ENCODE assay signal across 13 cellular contexts in genomic region chr2:23426284-23426905, GRCh38. TPM values are rescaled to one million over a fixed set of nuclear protein-coding genes. Genes with fewer than 3 reads are reported as not detected.
A peak's percentile ranks its signal among the peaks of the same experiment; 100 is the strongest.
DNase-seq lines count a peak whose midpoint lies in the region; ATAC-seq and TF ChIP-seq lines count a peak whose summit lies in the region.
"Had no signal": no experiment of that assay in that cellular context is flagged by ENCODE, and none has a peak within 500 bp of the region (broad histone marks: within the 10 kb centered on the region; RNA-seq: fewer than 3 reads in every experiment).

No MANE protein-coding gene starts in this region.

- H3K27me3 Mint-ChIP-seq in T-cell = peaks cover 2 to 4% of the 10 kb centered on the region in 2 donors

- H3K27ac ChIP-seq in ACC112 (ENCODE audit: low read depth, low read length) (peak overlapping the region; percentile 96), heart left ventricle (peak overlapping the region in 5 of 12 donors; percentile 26 to 70 (median 35)), trophoblast cell (ENCODE audit: low read depth, low read length) (peak overlapping the region; percentile 77)
- H3K27ac ChIP-seq: parathyroid adenoma had no signal

- H2BK120ac ChIP-seq in trophoblast cell (ENCODE audit: insufficient read depth, low read length, poor library complexity) = peak overlapping the region; percentile 21

- no peak overlapping the region for H3K9ac ChIP-seq in trophoblast cell (ENCODE audit: low read length)
- H3K9ac ChIP-seq: parathyroid adenoma had no signal

- peak overlapping the region; percentile 48 for H4K91ac ChIP-seq in trophoblast cell (ENCODE audit: low read depth, low read length)

- no peak overlapping the region for H3K4ac ChIP-seq in trophoblast cell (ENCODE audit: low read depth, low read length)

- H3K27ac Mint-ChIP-seq in stimulated activated effector memory CD8-positive, alpha-beta T cell treated with anti-CD3 and anti-CD28 coated beads, Interleukin-12 subunit alpha, Interleukin-12 subunit beta, amount 100 ng/mL, for 72 hours = no peak overlapping the region
- H3K27ac Mint-ChIP-seq in T-cell = no peak overlapping the region
- H3K27ac Mint-ChIP-seq: T-helper 2 cell treated with Interferon-gamma antibody and Interleukin-4, amounts not matched to agents 5 μg/mL and 100 μg/mL, for 36 hours had no signal

- H2AFZ ChIP-seq in ACC112 (ENCODE audit: low read length, unreplicated experiment) = no peak overlapping the region
- H2AFZ ChIP-seq in trophoblast cell (ENCODE audit: insufficient read depth, low read length, poor library complexity) = no peak overlapping the region
- H2AFZ ChIP-seq: parathyroid adenoma had no signal

- no peaks in the 10 kb centered on the region for H3K4me1 Mint-ChIP-seq in stimulated activated effector memory CD8-positive, alpha-beta T cell treated with anti-CD3 and anti-CD28 coated beads, Interleukin-12 subunit alpha, Interleukin-12 subunit beta, amount 100 ng/mL, for 72 hours
- H3K4me1 Mint-ChIP-seq in T-cell = peaks cover 0 to 5% (median 0%) of the 10 kb centered on the region in 3 donors

- H3K18ac ChIP-seq in trophoblast cell (ENCODE audit: low read length) = no peak overlapping the region

- no peak overlapping the region for H2BK12ac ChIP-seq in trophoblast cell (ENCODE audit: low read length)

- peak; percentile 85 to 95 (median 88) for ATAC-seq in heart left ventricle
- ATAC-seq in GM21619 (IDR thresholded peaks at IDR 0.05; ENCODE audit: unreplicated experiment) = no peak
- no peak for ATAC-seq in stimulated activated effector memory CD8-positive, alpha-beta T cell treated with anti-CD3 and anti-CD28 coated beads, Interleukin-12 subunit alpha, Interleukin-12 subunit beta, amount 100 ng/mL, for 72 hours
- ATAC-seq in T-cell (replicated peaks in 1 of 4) = no peak
- ATAC-seq: activated T-cell treated with anti-CD3 and anti-CD28 coated beads, Interleukin-2, amount 50 U/mL, for 4 hours had no signal

- WGBS in heart left ventricle, 4 donors = 58 to 72% (median 65%) methylated on average over 11 to 12 of the region's 12 CpGs
- WGBS in trophoblast cell (ENCODE audit: extremely low coverage, insufficient coverage, insufficient read length) = no CpG with 5 or more reads among the region's 12 CpGs

- H3K27me3 ChIP-seq in ACC112 (ENCODE audit: insufficient read depth, low read length) (no peaks in the 10 kb centered on the region), heart left ventricle (no peaks in the 10 kb centered on the region), trophoblast cell (ENCODE audit: insufficient read depth, low read length) (no peaks in the 10 kb centered on the region)

- no peak for TF ChIP-seq POLR2A in heart left ventricle (IDR thresholded peaks at IDR 0.05)

- H3K79me2 ChIP-seq in ACC112 (ENCODE audit: control insufficient read depth, insufficient read depth, low read length, unreplicated experiment) = peaks cover 45% of the 10 kb centered on the region
- H3K79me2 ChIP-seq in trophoblast cell (ENCODE audit: control insufficient read depth, insufficient read depth, low read length, poor library complexity) = no peaks in the 10 kb centered on the region

- CTCF ChIA-PET in T-cell (lab: Charles Lee) = no interaction called here

- H3K23ac ChIP-seq in trophoblast cell (ENCODE audit: low read length) = no peak overlapping the region

- no peak overlapping the region for H3K4me3 Mint-ChIP-seq in stimulated activated effector memory CD8-positive, alpha-beta T cell treated with anti-CD3 and anti-CD28 coated beads, Interleukin-12 subunit alpha, Interleukin-12 subunit beta, amount 100 ng/mL, for 72 hours
- no peak overlapping the region for H3K4me3 Mint-ChIP-seq in T-cell
- H3K4me3 Mint-ChIP-seq: activated T-cell treated with anti-CD3 and anti-CD28 coated beads, Interleukin-2, amount 50 U/mL, for 4 hours; T-helper 2 cell treated with Interferon-gamma antibody and Interleukin-4, amounts not matched to agents 5 μg/mL and 100 μg/mL, for 36 hours had no signal

- H3K36me3 Mint-ChIP-seq in stimulated activated effector memory CD8-positive, alpha-beta T cell treated with anti-CD3 and anti-CD28 coated beads, Interleukin-12 subunit alpha, Interleukin-12 subunit beta, amount 100 ng/mL, for 72 hours = no peaks in the 10 kb centered on the region
- H3K36me3 Mint-ChIP-seq in T-cell = no peaks in the 10 kb centered on the region

- TF ChIP-seq CTCF in heart left ventricle (IDR thresholded peaks at IDR 0.05) = no peak

- peak; percentile 26 for DNase-seq in amniotic stem cell (lab: John Stamatoyannopoulos, UW)
- peak in 4 of 5 donors; percentile 29 to 76 (median 56) for DNase-seq in heart left ventricle
- peak; percentile 83 to 93 for DNase-seq in trophoblast cell
- DNase-seq in RKO (ENCODE audit: low spot score) = no peak
- no peak for DNase-seq in stimulated activated effector memory CD8-positive, alpha-beta T cell treated with anti-CD3 and anti-CD28 coated beads, Interleukin-12 subunit alpha, Interleukin-12 subunit beta, amount 100 ng/mL, for 72 hours (ENCODE audit: low spot score in 2 of 2)
- no peak for DNase-seq in T-cell
- DNase-seq: ACHN; activated T-cell treated with anti-CD3 and anti-CD28 coated beads, Interleukin-2, amount 50 U/mL, for 4 hours; NK-92 treated with Interleukin-12 subunit alpha and Interleukin-12 subunit beta, amount 100 ng/mL, for 24 hours had no signal

- peak overlapping the region; percentile 18 for H2BK5ac ChIP-seq in trophoblast cell (ENCODE audit: low read depth, low read length, poor library complexity)

- no peak overlapping the region; the same call in 1 of the 2 replicates for H3K4me3 ChIP-seq in ACC112 (ENCODE audit: low read depth, low read length)
- H3K4me3 ChIP-seq in heart left ventricle = no peak overlapping the region
- no peak overlapping the region for H3K4me3 ChIP-seq in trophoblast cell (ENCODE audit: low read depth, low read length)

- no peak overlapping the region for H4K12ac ChIP-seq in trophoblast cell (ENCODE audit: low read depth, low read length)

- no peak overlapping the region for H2AK5ac ChIP-seq in trophoblast cell (ENCODE audit: low read length)

- H3K36me3 ChIP-seq in ACC112 (ENCODE audit: insufficient read depth, low read length) (no peaks in the 10 kb centered on the region), heart left ventricle (no peaks in the 10 kb centered on the region), trophoblast cell (ENCODE audit: control insufficient read depth in 1 of 2, insufficient read depth in 2 of 2, low read length in 2 of 2) (no peaks in the 10 kb centered on the region)

- H3K79me1 ChIP-seq in trophoblast cell (ENCODE audit: low read length) = peaks cover 20% of the 10 kb centered on the region

- peak overlapping the region; percentile 15 for H3K4me2 ChIP-seq in trophoblast cell (ENCODE audit: low read length)

- no peak overlapping the region for H4K8ac ChIP-seq in trophoblast cell (ENCODE audit: low read depth, low read length)

- H3K4me1 ChIP-seq in ACC112 (ENCODE audit: control insufficient read depth, insufficient read depth, low read length, unreplicated experiment) (peaks cover 26% of the 10 kb centered on the region), heart left ventricle (peaks cover 0 to 18% (median 11%) of the 10 kb centered on the region in 12 donors), trophoblast cell (ENCODE audit: control insufficient read depth in 1 of 2, insufficient read depth in 2 of 2, low read length in 2 of 2) (peaks cover 42 to 57% of the 10 kb centered on the region in 2 experiments)
- H3K4me1 ChIP-seq: parathyroid adenoma had no signal

- no peaks in the 10 kb centered on the region for H3K9me3 Mint-ChIP-seq in stimulated activated effector memory CD8-positive, alpha-beta T cell treated with anti-CD3 and anti-CD28 coated beads, Interleukin-12 subunit alpha, Interleukin-12 subunit beta, amount 100 ng/mL, for 72 hours
- H3K9me3 Mint-ChIP-seq in T-cell = no peaks in the 10 kb centered on the region
- H3K9me3 Mint-ChIP-seq: activated T-cell treated with anti-CD3 and anti-CD28 coated beads, Interleukin-2, amount 50 U/mL, for 4 hours; T-helper 2 cell treated with Interferon-gamma antibody and Interleukin-4, amounts not matched to agents 5 μg/mL and 100 μg/mL, for 36 hours had no signal

- intact Hi-C loops in heart left ventricle (cut with DNase I) = no loop called here

- no peak overlapping the region for H3K14ac ChIP-seq in trophoblast cell (ENCODE audit: low read length)

- H3K9me3 ChIP-seq in heart left ventricle (no peaks in the 10 kb centered on the region), trophoblast cell (ENCODE audit: insufficient read depth, low read depth, low read length) (peaks cover 6% of the 10 kb centered on the region)

- POLR2A ChIA-PET in T-cell (lab: Charles Lee) = no interaction called here

RNA-seq across cellular contexts. Expression of gene KLHL29, which starts 41.4 kb away (rescaled TPM):
- total RNA-seq in heart left ventricle = 1 to 10 TPM in 6 of 9 donors, under 1 TPM in 3; 0.74 to 2.7 (median 1.1) TPM
- polyA plus RNA-seq in heart left ventricle = 1 to 10 TPM; 1.1 to 1.4 TPM
- 6.9 and 7.0 TPM in 2 replicates for polyA plus RNA-seq in trophoblast cell (2013)
- total RNA-seq in T-cell = 1 to 10 TPM; 1.8 to 6.6 (median 2.5) TPM

Comparison
In these comparisons a context has a peak if more than half of its experiments do, and no peak if none do; other contexts are left out.
1. DNase-seq: peak in amniotic stem cell (single experiment), heart left ventricle (4 of 5) and trophoblast cell (2 of 2); none in RKO (single experiment), stimulated activated effector memory CD8-positive, alpha-beta T cell treated with anti-CD3 and anti-CD28 coated beads, Interleukin-12 subunit alpha, Interleukin-12 subunit beta, amount 100 ng/mL, for 72 hours (0 of 2) and T-cell (0 of 34).
2. ATAC-seq: peak in heart left ventricle (4 of 4); none in GM21619 (single experiment), stimulated activated effector memory CD8-positive, alpha-beta T cell treated with anti-CD3 and anti-CD28 coated beads, Interleukin-12 subunit alpha, Interleukin-12 subunit beta, amount 100 ng/mL, for 72 hours (single experiment) and T-cell (0 of 4).